ENCODE assay signal across 18 cellular contexts in the genomic region with DNA sequence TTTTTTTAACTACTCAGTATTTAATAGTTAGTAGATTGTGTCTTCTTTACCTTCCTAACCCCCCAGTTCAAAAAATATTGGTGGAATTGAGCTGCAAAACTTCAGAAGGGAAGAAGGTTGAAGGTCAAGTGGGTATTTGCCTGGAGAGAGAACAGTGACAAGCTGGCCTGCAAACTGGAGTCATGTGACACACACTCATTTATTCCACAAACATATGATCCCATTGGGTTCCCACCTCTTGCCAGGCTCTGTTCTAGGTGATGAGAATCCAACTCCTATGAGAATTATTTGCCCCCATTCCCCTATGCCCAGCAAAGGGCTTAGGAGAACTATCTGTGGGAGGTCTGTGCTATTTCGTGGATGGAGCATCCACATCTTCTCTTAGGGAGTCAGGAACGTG. TPM values are rescaled to one million over a fixed set of nuclear protein-coding genes. Genes with fewer than 3 reads are reported as not detected.
DNase-seq lines count a peak whose midpoint lies in the region; ATAC-seq and TF ChIP-seq lines count a peak whose summit lies in the region.
"Had no signal": no experiment of that assay in that cellular context is flagged by ENCODE, and none has a peak within 500 bp of the region (broad histone marks: within the 10 kb centered on the region; RNA-seq: fewer than 3 reads in every experiment).

No MANE protein-coding gene starts in this region.

- H3K27ac ChIP-seq in right atrium auricular region (peak overlapping the region; percentile 48 to 51), osteoblast (ENCODE audit: low read depth, low read length) (peak overlapping the region; percentile 67)

- ATAC-seq in left ventricle myocardium superior: no peak
- ATAC-seq in T-helper 17 cell: no peak
- ATAC-seq: GM23338 had no signal

- H3K4me1 Mint-ChIP-seq in endothelial cell (ENCODE audit: unreplicated experiment) (peaks cover 20% of the 10 kb centered on the region), type B pancreatic cell (ENCODE audit: unreplicated experiment) (peaks cover 32% of the 10 kb centered on the region), T-helper 17 cell (peaks cover 24% of the 10 kb centered on the region)

- peaks cover 3% of the 10 kb centered on the region for H3K36me3 Mint-ChIP-seq in endothelial cell (ENCODE audit: low read depth, unreplicated experiment)
- no peaks in the 10 kb centered on the region for H3K36me3 Mint-ChIP-seq in type B pancreatic cell
- peaks cover 8% of the 10 kb centered on the region for H3K36me3 Mint-ChIP-seq in T-helper 17 cell (ENCODE audit: low read depth)
- H3K36me3 Mint-ChIP-seq: CD14-positive monocyte had no signal

- no peak overlapping the region for H3K4me2 ChIP-seq in osteoblast (ENCODE audit: insufficient read depth, low read length)
- H3K4me2 ChIP-seq: GM23338 had no signal

- H3K36me3 ChIP-seq in right atrium auricular region (peaks cover 4% of the 10 kb centered on the region), osteoblast (ENCODE audit: insufficient read depth, low read length) (peaks cover 27% of the 10 kb centered on the region)
- H3K36me3 ChIP-seq: Peyer's patch had no signal

- H3K4me3 Mint-ChIP-seq in endothelial cell (ENCODE audit: unreplicated experiment) (no peak overlapping the region), type B pancreatic cell (no peak overlapping the region), T-helper 17 cell (no peak overlapping the region)
- H3K4me3 Mint-ChIP-seq: CD14-positive monocyte, GM23338 had no signal

- H4K20me1 ChIP-seq in osteoblast (ENCODE audit: insufficient read depth, low read length): no peaks in the 10 kb centered on the region

- H3K27ac Mint-ChIP-seq in endothelial cell (ENCODE audit: unreplicated experiment) (peak overlapping the region; percentile 66), type B pancreatic cell (peak overlapping the region; percentile 46), T-helper 17 cell (no peak overlapping the region)
- H3K27ac Mint-ChIP-seq: CD14-positive monocyte, GM23338 had no signal

- H3K9me3 ChIP-seq in right atrium auricular region (no peaks in the 10 kb centered on the region), osteoblast (ENCODE audit: low read depth, low read length) (no peaks in the 10 kb centered on the region), T-helper 17 cell (ENCODE audit: control insufficient read depth, low read length, poor library complexity, severe bottlenecking) (no peaks in the 10 kb centered on the region)
- H3K9me3 ChIP-seq: Peyer's patch had no signal

- H3K9me3 Mint-ChIP-seq in endothelial cell (ENCODE audit: unreplicated experiment): no peaks in the 10 kb centered on the region
- peaks cover 3% of the 10 kb centered on the region for H3K9me3 Mint-ChIP-seq in type B pancreatic cell
- H3K9me3 Mint-ChIP-seq: GM23338 had no signal

- DNase-seq in right atrium auricular region (ENCODE audit: low spot score) (no peak), left ventricle myocardium superior (no peak), endothelial cell (ENCODE audit: low spot score) (no peak), osteoblast (ENCODE audit: insufficient read length, low spot score, missing footprints) (no peak), type B pancreatic cell (ENCODE audit: extremely low spot score, unreplicated experiment) (no peak), GM10266 (ENCODE audit: extremely low spot score) (no peak), T-helper 17 cell (no peak), kidney tubule cell (ENCODE audit: low spot score) (no peak)
- DNase-seq: COR-L47, NCI-H1092 treated with DMSO at 0.1 percent for 48 hours, NCI-H1694 treated with DMSO at 0.1 percent for 48 hours, NCI-H510A, SIG-M5 had no signal

- intact Hi-C loops in left ventricle myocardium superior (cut with micrococcal nuclease): no loop called here

- peaks cover 0 to 45% of the 10 kb centered on the region in 2 donors for H3K4me1 ChIP-seq in right atrium auricular region
- peaks cover 69% of the 10 kb centered on the region for H3K4me1 ChIP-seq in osteoblast (ENCODE audit: insufficient read depth, low read length)

- H3K4me3 ChIP-seq in right atrium auricular region (no peak overlapping the region), osteoblast (ENCODE audit: insufficient read depth, low read length) (no peak overlapping the region)
- H3K4me3 ChIP-seq: GM23338, Peyer's patch had no signal

- peaks cover 23% of the 10 kb centered on the region for H3K79me2 ChIP-seq in osteoblast (ENCODE audit: insufficient read depth, low read length)

- no peak overlapping the region for H2AFZ ChIP-seq in osteoblast (ENCODE audit: low read length)
- H2AFZ ChIP-seq: GM23338 had no signal

- H3K27me3 Mint-ChIP-seq in endothelial cell (ENCODE audit: unreplicated experiment) (peaks cover 15% of the 10 kb centered on the region), type B pancreatic cell (no peaks in the 10 kb centered on the region), T-helper 17 cell (no peaks in the 10 kb centered on the region)

- H3K27me3 ChIP-seq in right atrium auricular region: no peaks in the 10 kb centered on the region
- no peaks in the 10 kb centered on the region for H3K27me3 ChIP-seq in osteoblast (ENCODE audit: insufficient read depth, low read length)
- H3K27me3 ChIP-seq: Peyer's patch had no signal

- TF ChIP-seq CTCF in right atrium auricular region (IDR thresholded peaks at IDR 0.05) (no peak), endothelial cell (IDR thresholded peaks at IDR 0.05; ENCODE audit: unreplicated experiment) (no peak), osteoblast (IDR thresholded peaks at IDR 0.05; ENCODE audit: extremely low read depth, low read depth, low read length) (no peak), type B pancreatic cell (conservative IDR thresholded peaks at IDR 0.05) (no peak), GM10266 (IDR thresholded peaks at IDR 0.05; ENCODE audit: control insufficient read depth, insufficient read depth, low read depth, missing control alignments) (no peak)

RNA-seq across cellular contexts. Expression of gene PEF1, which starts 3.5 kb away (rescaled TPM):
- total RNA-seq in right atrium auricular region: 10 to 100 TPM; 42.9 to 66.8 TPM
- total RNA-seq in left ventricle myocardium superior: 34.1 TPM
- 70.9 TPM for total RNA-seq in endothelial cell (ENCODE audit: unreplicated experiment)
- total RNA-seq in osteoblast: 75.7 and 86.5 TPM in 2 replicates
- total RNA-seq in type B pancreatic cell (ENCODE audit: low replicate concordance): 45.2 and 48.3 TPM in 2 replicates
- total RNA-seq in T-helper 17 cell: 10 to 100 TPM; 44.0 to 47.6 TPM

RNA-seq across cellular contexts. Expression of gene HCRTR1, which starts 30.7 kb away (rescaled TPM):
- under 1 TPM in 1 of 2 donors, not detected in 1; 0.43 TPM for total RNA-seq in right atrium auricular region
- total RNA-seq in left ventricle myocardium superior: 0.67 TPM
- not detected for total RNA-seq in endothelial cell (ENCODE audit: unreplicated experiment)
- total RNA-seq in osteoblast: not detected in 2 replicates
- not detected in 2 replicates for total RNA-seq in type B pancreatic cell (ENCODE audit: low replicate concordance)
- total RNA-seq in T-helper 17 cell: not detected
- total RNA-seq: A673, HT1080, Peyer's patch had no signal

RNA-seq across cellular contexts. Expression of gene COL16A1, which starts 55.6 kb away (rescaled TPM):
- total RNA-seq in right atrium auricular region (10 to 100 TPM; 31.2 to 34.4 TPM), left ventricle myocardium superior (16.1 TPM), endothelial cell (ENCODE audit: unreplicated experiment) (5.3 TPM), osteoblast (158 and 197 TPM in 2 replicates), type B pancreatic cell (ENCODE audit: low replicate concordance) (4.6 and 53.5 TPM in 2 replicates), T-helper 17 cell (not detected)
